In the genomic region with DNA sequence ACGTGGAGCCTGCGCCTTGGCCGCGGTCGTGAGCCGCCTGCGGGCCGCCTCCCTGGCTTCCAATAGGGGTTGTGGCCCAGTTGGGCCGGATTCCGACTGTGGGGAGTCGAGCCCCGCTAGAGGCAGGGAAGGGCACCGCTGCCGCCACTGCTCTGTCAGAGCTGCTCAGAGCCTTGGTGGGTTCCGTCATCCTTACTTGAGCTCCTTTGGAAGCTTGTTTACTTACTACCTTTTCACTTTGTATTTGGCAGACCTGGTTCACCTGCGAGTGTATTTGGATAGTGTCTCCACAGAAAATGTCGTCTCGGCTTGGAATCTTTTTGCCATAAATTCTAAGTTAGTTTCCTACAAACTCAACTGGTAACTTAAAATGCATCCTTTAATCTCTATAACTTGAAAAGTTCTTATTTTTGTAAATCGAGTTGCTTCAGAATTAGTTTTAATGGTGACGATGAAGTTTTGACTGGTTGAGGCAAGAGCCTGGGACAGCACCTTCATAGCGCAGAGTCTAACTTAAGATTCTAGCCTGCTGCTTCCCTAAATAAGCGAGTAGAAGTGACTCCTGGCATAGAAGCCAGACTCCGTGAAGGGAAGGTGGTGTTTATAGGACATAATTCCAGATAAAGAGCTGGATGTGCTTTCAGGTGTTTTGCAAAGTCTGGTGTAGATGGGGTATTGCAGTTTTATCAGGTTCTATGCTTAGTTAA, we compare ENCODE assay signal across 8 cellular contexts. TPM values are rescaled to one million over a fixed set of nuclear protein-coding genes. Genes with fewer than 3 reads are reported as not detected.
DNase-seq lines count a peak whose midpoint lies in the region; ATAC-seq and TF ChIP-seq lines count a peak whose summit lies in the region.

No MANE protein-coding gene starts in this region.

- H3K4me1 Mint-ChIP-seq in CD4-positive, alpha-beta memory T cell = peaks cover 15 to 29% (median 20%) of the 10 kb centered on the region in 4 donors

- POLR2A ChIA-PET in CD4-positive, alpha-beta memory T cell (lab: Charles Lee; ENCODE audit: partially characterized antibody) = interaction anchor here (1.1 to 3.6 kb wide), 15 partner anchors 8 to 793 kb away, joined by 3 to 53 read pairs (median 7); partner anchors contain the start of genes KLHDC8B, NICN1, QRICH1 and RHOA

- H3K9me3 ChIP-seq in CD4-positive, alpha-beta memory T cell (ENCODE audit: control insufficient read depth in 1 of 2, low read length in 2 of 2) = no peaks in the 10 kb centered on the region
- H3K9me3 ChIP-seq in HUES48 (ENCODE audit: control insufficient read depth, insufficient read depth, low read length) = no peaks in the 10 kb centered on the region
- no peaks in the 10 kb centered on the region for H3K9me3 ChIP-seq in adrenal gland (replicated peaks in 1 of 3)

- peak overlapping the region; percentile 87 for H3K27ac ChIP-seq in CD4-positive, alpha-beta memory T cell (ENCODE audit: low read depth, low read length)
- peak overlapping the region; percentile 97 for H3K27ac ChIP-seq in HUES48 (ENCODE audit: low read depth, low read length)
- H3K27ac ChIP-seq in adrenal gland = peak overlapping the region; percentile 73 to 99 (median 97)
- peak overlapping the region; percentile 86 for H3K27ac ChIP-seq in temporal lobe (ENCODE audit: low read depth, low read length)

- intact Hi-C loops in CD4-positive, alpha-beta memory T cell (cut with micrococcal nuclease) = loop anchor here (1.0 to 5.0 kb wide), 6 partner anchors 42 to 846 kb away; partner anchors contain the start of genes APEH, NICN1, QRICH1 and TCTA
- intact Hi-C loops in adrenal gland (cut with DNase I) = no loop called here

- CTCF ChIA-PET in CD4-positive, alpha-beta memory T cell (lab: Charles Lee; ENCODE audit: partially characterized antibody) = interaction anchor here (0.6 to 3.4 kb wide), 6 partner anchors 9 to 481 kb away, joined by 3 to 14 read pairs (median 6); partner anchors contain the start of genes KLHDC8B, P4HTM and USP4

- ATAC-seq in GM19452 (IDR thresholded peaks at IDR 0.05; ENCODE audit: unreplicated experiment) = peak; percentile 26

- no peak for TF ChIP-seq POLR2A in adrenal gland (IDR thresholded peaks at IDR 0.05)

- no peak for DNase-seq in CD4-positive, alpha-beta memory T cell
- DNase-seq in adrenal gland (no peak), left kidney (ENCODE audit: low read depth, low spot score) (peak; percentile 34), activated gamma-delta T cell treated with Interleukin-2 at 50 U/mL for 16 hours (no peak), NCI-H1436 treated with DMSO at 0.1 percent for 48 hours (lab: John Stamatoyannopoulos, UW) (no peak)

- H3K4me1 ChIP-seq in CD4-positive, alpha-beta memory T cell (ENCODE audit: insufficient read depth, low read length) = peaks cover 26% of the 10 kb centered on the region
- H3K4me1 ChIP-seq in HUES48 (ENCODE audit: control insufficient read depth, insufficient read depth, low read length) (peaks cover 18% of the 10 kb centered on the region), adrenal gland (replicated peaks in 1 of 2) (peaks cover 32 to 33% of the 10 kb centered on the region in 2 donors)

- H3K4me3 ChIP-seq in CD4-positive, alpha-beta memory T cell (ENCODE audit: low read length in 2 of 2) = peak overlapping the region; percentile 59 to 71
- H3K4me3 ChIP-seq in HUES48 (ENCODE audit: low read depth, low read length) (peak overlapping the region; percentile 84), adrenal gland (peak overlapping the region; percentile 3 to 77 (median 58))

- H3K36me3 Mint-ChIP-seq in CD4-positive, alpha-beta memory T cell = peaks cover 0 to 5% of the 10 kb centered on the region in 2 donors

- peak overlapping the region; percentile 82 to 92 (median 89) for H3K4me3 Mint-ChIP-seq in CD4-positive, alpha-beta memory T cell

- 4 to 9% (median 4%) methylated on average over 9 to 23 of the region's 23 CpGs for WGBS in adrenal gland, 4 donors

- no peak for TF ChIP-seq CTCF in adrenal gland (IDR thresholded peaks at IDR 0.05)

- no peaks in the 10 kb centered on the region for H3K36me3 ChIP-seq in CD4-positive, alpha-beta memory T cell (ENCODE audit: insufficient read depth, low read length)
- H3K36me3 ChIP-seq in HUES48 (ENCODE audit: control insufficient read depth, insufficient read depth, low read length) (no peaks in the 10 kb centered on the region), adrenal gland (replicated peaks in 1 of 2) (no peaks in the 10 kb centered on the region)

- no peaks in the 10 kb centered on the region for H3K27me3 ChIP-seq in CD4-positive, alpha-beta memory T cell (ENCODE audit: insufficient read depth, low read length)
- no peaks in the 10 kb centered on the region for H3K27me3 ChIP-seq in HUES48 (ENCODE audit: control insufficient read depth, insufficient read depth, low read length)
- no peaks in the 10 kb centered on the region for H3K27me3 ChIP-seq in adrenal gland

- no peaks in the 10 kb centered on the region for H3K9me3 Mint-ChIP-seq in CD4-positive, alpha-beta memory T cell

- H3K9ac ChIP-seq in HUES48 (ENCODE audit: low read depth, low read length) = peak overlapping the region; percentile 76

- peak overlapping the region; percentile 90 to 96 (median 95) for H3K27ac Mint-ChIP-seq in CD4-positive, alpha-beta memory T cell

- no peaks in the 10 kb centered on the region for H3K27me3 Mint-ChIP-seq in CD4-positive, alpha-beta memory T cell

RNA-seq across cellular contexts. Expression of gene DAG1, which starts 0.8 kb away (rescaled TPM):
- 10 to 100 TPM; 15.3 to 18.0 TPM for total RNA-seq in CD4-positive, alpha-beta memory T cell
- 1 to 10 TPM; 2.7 to 5.0 TPM for polyA plus RNA-seq in CD4-positive, alpha-beta memory T cell
- total RNA-seq in adrenal gland (100 to 1,000 TPM in 2 of 8 donors, 10 to 100 TPM in 6; 54.4 to 173 (median 84.5) TPM), temporal lobe (28.0 TPM)
- 10 to 100 TPM in 1 of 3 donors, 1 to 10 TPM in 2; 9.1 to 41.4 (median 9.1) TPM for polyA plus RNA-seq in adrenal gland

RNA-seq across cellular contexts. Expression of gene NICN1, which starts 41.7 kb away (rescaled TPM):
- total RNA-seq in CD4-positive, alpha-beta memory T cell = 10 to 100 TPM; 16.7 to 17.8 TPM
- polyA plus RNA-seq in CD4-positive, alpha-beta memory T cell = 1 to 10 TPM; 4.1 to 6.2 TPM
- total RNA-seq in adrenal gland (10 to 100 TPM; 11.6 to 58.6 (median 20.0) TPM), temporal lobe (8.9 TPM)
- 1 to 10 TPM; 8.8 to 9.9 (median 9.2) TPM for polyA plus RNA-seq in adrenal gland

RNA-seq across cellular contexts. Expression of gene AMT, which starts 48.6 kb away (rescaled TPM):
- total RNA-seq in CD4-positive, alpha-beta memory T cell = 1 to 10 TPM; 6.4 to 7.6 TPM
- polyA plus RNA-seq in CD4-positive, alpha-beta memory T cell = under 1 TPM; 0.15 to 0.83 TPM
- total RNA-seq in adrenal gland = 10 to 100 TPM in 7 of 8 donors, 1 to 10 TPM in 1; 5.6 to 33.0 (median 19.9) TPM
- polyA plus RNA-seq in adrenal gland = 10 to 100 TPM; 18.9 to 55.8 (median 22.9) TPM
- 3.9 TPM for total RNA-seq in temporal lobe

RNA-seq across cellular contexts. Expression of gene TCTA, which starts 58.6 kb away (rescaled TPM):
- 10 to 100 TPM; 38.0 to 39.0 TPM for total RNA-seq in CD4-positive, alpha-beta memory T cell
- 10 to 100 TPM; 27.8 to 37.8 TPM for polyA plus RNA-seq in CD4-positive, alpha-beta memory T cell
- 10 to 100 TPM; 31.7 to 83.3 (median 46.0) TPM for total RNA-seq in adrenal gland
- polyA plus RNA-seq in adrenal gland = 100 to 1,000 TPM in 1 of 3 donors, 10 to 100 TPM in 2; 26.9 to 116 (median 33.7) TPM
- 9.3 TPM for total RNA-seq in temporal lobe

RNA-seq across cellular contexts. Expression of gene RHOA, which starts 59.1 kb away (rescaled TPM):
- 100 to 1,000 TPM; 246 to 269 TPM for total RNA-seq in CD4-positive, alpha-beta memory T cell
- 100 to 1,000 TPM; 616 to 784 TPM for polyA plus RNA-seq in CD4-positive, alpha-beta memory T cell
- 100 to 1,000 TPM; 357 to 913 (median 482) TPM for total RNA-seq in adrenal gland
- 100 to 1,000 TPM; 185 to 796 (median 189) TPM for polyA plus RNA-seq in adrenal gland
- total RNA-seq in temporal lobe = 104 TPM
